Comparison of ENCODE assay signal across 13 cellular contexts in the genomic region with DNA sequence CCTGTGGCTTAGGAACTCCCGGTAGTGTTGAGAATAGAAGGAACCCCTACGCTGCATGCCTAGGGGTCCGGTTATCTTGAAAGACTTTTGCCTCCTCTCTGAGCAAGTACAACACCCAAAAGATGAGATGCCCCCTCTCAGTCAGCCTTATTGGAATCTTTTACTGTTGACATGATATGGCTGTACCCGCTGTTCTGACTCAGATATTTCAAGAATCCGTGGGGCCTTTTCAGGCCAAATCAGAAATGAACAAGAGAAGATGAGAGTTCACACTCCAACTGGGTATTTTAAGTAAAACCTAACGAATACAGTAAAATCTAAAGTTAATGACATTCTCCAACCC.
DNase-seq lines count a peak whose midpoint lies in the region; ATAC-seq, FAIRE-seq and TF ChIP-seq lines count a peak whose summit lies in the region.
"Had no signal": no experiment of that assay in that cellular context is flagged by ENCODE, and none has a peak within 500 bp of the region (broad histone marks: within the 10 kb centered on the region; RNA-seq: fewer than 3 reads in every experiment).

No MANE protein-coding gene starts in this region.

- H3K4me2 ChIP-seq in MM.1S (ENCODE audit: low read depth, low read length), result peak overlapping the region; percentile 69; the same call in 1 of the 2 replicates
- peak overlapping the region; percentile 94 to 95 for H3K4me2 ChIP-seq in H1 (ENCODE audit: insufficient read depth in 1 of 2, low read depth in 2 of 2, low read length in 2 of 2)
- H3K4me2 ChIP-seq in smooth muscle cell, result peak overlapping the region; percentile 84

- TF ChIP-seq CTCF in MM.1S (IDR thresholded peaks at IDR 0.05; ENCODE audit: low read length) (no peak), H1 (IDR thresholded peaks at IDR 0.05; ENCODE audit: control extremely low read depth in 1 of 3, insufficient read depth in 1 of 3, low read depth in 1 of 3, low read length in 3 of 3) (no peak), smooth muscle cell (IDR thresholded peaks at IDR 0.05; ENCODE audit: borderline replicate concordance, insufficient read depth, poor library complexity, severe bottlenecking) (no peak)

- peak overlapping the region; percentile 87 for H3K27ac Mint-ChIP-seq in T-helper 1 cell treated with Interleukin-12 subunit alpha and Interleukin-12 subunit beta and Interleukin-4 antibody, amounts not matched to agents 30 μg/mL and 1 μg/mL, for 36 hours
- H3K27ac Mint-ChIP-seq: progenitor cell of endocrine pancreas had no signal

- H2AFZ ChIP-seq in MM.1S (ENCODE audit: low read length) (no peak overlapping the region), H1 (ENCODE audit: low read length) (peak overlapping the region; percentile 89), smooth muscle cell (ENCODE audit: low read depth) (peak overlapping the region; percentile 83)

- H2BK12ac ChIP-seq in H1 (ENCODE audit: low read depth, low read length), result peak overlapping the region; percentile 81; the same call in 1 of the 2 replicates

- no peaks in the 10 kb centered on the region for H3K36me3 Mint-ChIP-seq in T-helper 1 cell treated with Interleukin-12 subunit alpha and Interleukin-12 subunit beta and Interleukin-4 antibody, amounts not matched to agents 30 μg/mL and 1 μg/mL, for 36 hours (ENCODE audit: low read depth)

- H3K4me3 Mint-ChIP-seq in T-helper 1 cell treated with Interleukin-12 subunit alpha and Interleukin-12 subunit beta and Interleukin-4 antibody, amounts not matched to agents 30 μg/mL and 1 μg/mL, for 36 hours, result peak overlapping the region; percentile 93

- CTCF ChIA-PET in H1 (lab: Charles Lee; ENCODE audit: partially characterized antibody), result interaction anchor here (1.1 to 1.6 kb wide), 2 partner anchors 14 to 16 kb away, joined by 3 read pairs; no protein-coding TSS in a partner anchor

- H3K27me3 Mint-ChIP-seq in T-helper 1 cell treated with Interleukin-12 subunit alpha and Interleukin-12 subunit beta and Interleukin-4 antibody, amounts not matched to agents 30 μg/mL and 1 μg/mL, for 36 hours (ENCODE audit: low read depth), result peaks cover 57% of the 10 kb centered on the region

- H3K27ac ChIP-seq in MM.1S (ENCODE audit: low read length), result no peak overlapping the region
- H3K27ac ChIP-seq in H1 (ENCODE audit: low read depth, low read length), result no peak overlapping the region
- H3K27ac ChIP-seq in smooth muscle cell (ENCODE audit: low read depth), result no peak overlapping the region
- H3K27ac ChIP-seq: 22Rv1, SJSA1 had no signal

- no peak for TF ChIP-seq RAD21 in H1 (IDR thresholded peaks at IDR 0.05 in 1 of 2, conservative IDR thresholded peaks at IDR 0.05 in 1 of 2; ENCODE audit: low read depth in 2 of 2, low read length in 2 of 2)

- H3K4me3 ChIP-seq in MM.1S (ENCODE audit: low read length) (no peak overlapping the region; the same call in 1 of the 2 replicates), H1 (ENCODE audit: extremely low read depth in 1 of 4, insufficient read depth in 2 of 4, low read depth in 3 of 4, low read length in 4 of 4) (peak overlapping the region; percentile 67 to 73 (median 70)), smooth muscle cell (peak overlapping the region; percentile 41)
- H3K4me3 ChIP-seq: SJSA1 had no signal

- no peak overlapping the region for H3K56ac ChIP-seq in H1 (replicated peaks; ENCODE audit: insufficient read length, low read depth, low read length)

- H3K36me3 ChIP-seq in MM.1S (replicated peaks; ENCODE audit: insufficient read depth, low read length), result no peaks in the 10 kb centered on the region
- no peaks in the 10 kb centered on the region for H3K36me3 ChIP-seq in H1 (ENCODE audit: control insufficient read depth in 2 of 4, insufficient read depth in 4 of 4, low read length in 3 of 4)
- H3K36me3 ChIP-seq in smooth muscle cell (ENCODE audit: low read depth), result no peaks in the 10 kb centered on the region
- H3K36me3 ChIP-seq: SJSA1 had no signal

- DNase-seq in T-helper 1 cell (no peak), MM.1S (no peak), H1 (ENCODE audit: low read depth in 1 of 2, low spot score in 2 of 2) (no peak), smooth muscle cell (lab: John Stamatoyannopoulos, UW; ENCODE audit: unreplicated experiment) (no peak), SHP77 (lab: John Stamatoyannopoulos, UW) (no peak)
- DNase-seq: islet precursor cell, NCI-H345 had no signal

- H4K91ac ChIP-seq in H1 (replicated peaks; ENCODE audit: insufficient read length, low read length), result no peak overlapping the region

- H3K27me3 ChIP-seq in MM.1S (replicated peaks; ENCODE audit: insufficient read depth, low read length) (peaks cover 23% of the 10 kb centered on the region; the same call in 1 of the 2 replicates), H1 (replicated peaks in 1 of 4; ENCODE audit: control insufficient read depth in 3 of 4, extremely low read depth in 1 of 4, insufficient read depth in 3 of 4, low read length in 3 of 4) (peaks cover 4 to 18% (median 11%) of the 10 kb centered on the region in 4 experiments; a peak in 6 of 7 replicates), smooth muscle cell (ENCODE audit: low read depth) (no peaks in the 10 kb centered on the region)
- H3K27me3 ChIP-seq: SJSA1 had no signal

- ATAC-seq in HG02840 (IDR thresholded peaks at IDR 0.05; ENCODE audit: low FRiP score, unreplicated experiment), result no peak
- ATAC-seq in HG02938 (IDR thresholded peaks at IDR 0.05; ENCODE audit: unreplicated experiment), result no peak

- TF ChIP-seq EP300 in H1 (IDR thresholded peaks at IDR 0.05; ENCODE audit: borderline replicate concordance in 1 of 2, low read depth in 2 of 2, low read length in 2 of 2), result no peak

- no peak for FAIRE-seq in H1 (lab: Jason Lieb, UNC)

- H2AK5ac ChIP-seq in H1 (ENCODE audit: low read depth, low read length), result no peak overlapping the region

- H3K18ac ChIP-seq in H1 (ENCODE audit: extremely low read depth, low read length), result peak overlapping the region; percentile 94

- peak overlapping the region; percentile 7 for H4K5ac ChIP-seq in H1 (ENCODE audit: insufficient read length, low read depth, low read length)

- no peak for TF ChIP-seq POLR2A in H1 (IDR thresholded peaks at IDR 0.05; ENCODE audit: control extremely low read depth in 1 of 2, low read depth in 2 of 2, low read length in 2 of 2)

- H3K14ac ChIP-seq in H1 (ENCODE audit: insufficient read length), result no peak overlapping the region

- no peak overlapping the region for H3K4ac ChIP-seq in H1 (replicated peaks; ENCODE audit: insufficient read length, low read depth, low read length)

- H3K9ac ChIP-seq in MM.1S (ENCODE audit: low read length) (no peak overlapping the region), H1 (replicated peaks in 1 of 4; ENCODE audit: extremely low read depth in 1 of 4, low read depth in 3 of 4, low read length in 3 of 4) (peak overlapping the region in 3 of 4 experiments; percentile 60 to 72 (median 67); a peak in 6 of 7 replicates), smooth muscle cell (ENCODE audit: low read depth) (no peak overlapping the region)

- peak overlapping the region; percentile 68; the same call in 1 of the 2 replicates for H2BK5ac ChIP-seq in H1 (ENCODE audit: low read depth, low read length)

- H3K79me1 ChIP-seq in H1 (ENCODE audit: low read depth, low read length), result no peaks in the 10 kb centered on the region

- no peaks in the 10 kb centered on the region for H3K9me3 Mint-ChIP-seq in T-helper 1 cell treated with Interleukin-12 subunit alpha and Interleukin-12 subunit beta and Interleukin-4 antibody, amounts not matched to agents 30 μg/mL and 1 μg/mL, for 36 hours

- peak overlapping the region; percentile 15; the same call in 1 of the 2 replicates for H2BK20ac ChIP-seq in H1 (ENCODE audit: low read length)

- H3K23ac ChIP-seq in H1 (ENCODE audit: insufficient read length), result no peak overlapping the region

- 0 out of 2 replicates have a peak overlapping the region, but pooled peaks have one; percentile 65 for H2BK15ac ChIP-seq in H1 (ENCODE audit: low read length)

- H3K9me2 ChIP-seq in MM.1S (replicated peaks; ENCODE audit: insufficient read depth, low read length), result no peaks in the 10 kb centered on the region

- H3K4me1 Mint-ChIP-seq in T-helper 1 cell treated with Interleukin-12 subunit alpha and Interleukin-12 subunit beta and Interleukin-4 antibody, amounts not matched to agents 30 μg/mL and 1 μg/mL, for 36 hours (ENCODE audit: low read depth), result peaks cover 33% of the 10 kb centered on the region

- H3K9me3 ChIP-seq in MM.1S (replicated peaks; ENCODE audit: insufficient read depth, low read length) (no peaks in the 10 kb centered on the region), H1 (ENCODE audit: insufficient read depth in 2 of 2, low read depth in 1 of 2, low read length in 1 of 2) (no peaks in the 10 kb centered on the region), smooth muscle cell (replicated peaks; ENCODE audit: low read depth) (no peaks in the 10 kb centered on the region)
- H3K9me3 ChIP-seq: SJSA1 had no signal

- H2BK120ac ChIP-seq in H1 (replicated peaks; ENCODE audit: low read depth, low read length), result no peak overlapping the region

- WGBS in H1 (ENCODE audit: extremely low coverage in 1 of 2, insufficient coverage in 1 of 2, insufficient read length in 1 of 2, insufficient replicate concordance in 2 of 2, low coverage in 1 of 2, low lambda C conversion rate in 2 of 2, missing lambda C conversion rate in 1 of 2), 2 experiments, result 38% methylated on average over 6 of the region's 6 CpGs; no CpG with 5 or more reads in 1 of the 2 experiments
- WGBS in smooth muscle cell (ENCODE audit: low lambda C conversion rate), result 79% methylated on average over 6 of the region's 6 CpGs

- H4K20me1 ChIP-seq in MM.1S (ENCODE audit: insufficient read depth, low read length) (no peaks in the 10 kb centered on the region), H1 (replicated peaks in 1 of 2; ENCODE audit: control insufficient read depth in 1 of 2, insufficient read depth in 2 of 2, low read length in 2 of 2) (no peaks in the 10 kb centered on the region), smooth muscle cell (ENCODE audit: low read depth) (no peaks in the 10 kb centered on the region)

- H3K79me2 ChIP-seq in MM.1S (ENCODE audit: low read length), result no peaks in the 10 kb centered on the region
- H3K79me2 ChIP-seq in H1 (ENCODE audit: control insufficient read depth in 1 of 2, insufficient read depth in 2 of 2, low read length in 2 of 2), result no peaks in the 10 kb centered on the region
- H3K79me2 ChIP-seq in smooth muscle cell (ENCODE audit: low read depth), result no peaks in the 10 kb centered on the region

- H3K4me1 ChIP-seq in MM.1S (ENCODE audit: low read length) (peaks cover 21% of the 10 kb centered on the region), H1 (replicated peaks in 1 of 4; ENCODE audit: control insufficient read depth in 3 of 4, insufficient read depth in 4 of 4, low read length in 3 of 4) (peaks cover 0 to 3% (median 1%) of the 10 kb centered on the region in 4 experiments; a peak in 2 of 7 replicates), smooth muscle cell (ENCODE audit: low read depth) (peaks cover 3% of the 10 kb centered on the region)

- H3F3A ChIP-seq in MM.1S (ENCODE audit: insufficient read depth, low read length), result peaks cover 15% of the 10 kb centered on the region
- H3F3A ChIP-seq in smooth muscle cell (ENCODE audit: low read depth), result no peaks in the 10 kb centered on the region

- 0 out of 2 replicates have a peak overlapping the region, but pooled peaks have one; percentile 77 for H4K8ac ChIP-seq in H1 (ENCODE audit: extremely low read depth, insufficient read depth, low read length)

- peaks cover 13% of the 10 kb centered on the region for H3K23me2 ChIP-seq in H1 (ENCODE audit: low read depth, low read length)

- POLR2A ChIA-PET in H1 (lab: Charles Lee; ENCODE audit: partially characterized antibody), result interaction anchor here (0.8 to 3.3 kb wide), 7 partner anchors 10 to 57 kb away, joined by 3 to 28 read pairs (median 10); no protein-coding TSS in a partner anchor

Comparison
In these comparisons a context has a peak if more than half of its experiments do, and no peak if none do; other contexts are left out.
1. H3K9ac ChIP-seq: peak in H1 (3 of 4); none in MM.1S (single experiment) and smooth muscle cell (single experiment).
2. Peak in every context shown above with its lines, with median percentiles within 50 percentile points of each other: H3K4me2 ChIP-seq.